ENCODE assay signal across 11 cellular contexts in the genomic region with DNA sequence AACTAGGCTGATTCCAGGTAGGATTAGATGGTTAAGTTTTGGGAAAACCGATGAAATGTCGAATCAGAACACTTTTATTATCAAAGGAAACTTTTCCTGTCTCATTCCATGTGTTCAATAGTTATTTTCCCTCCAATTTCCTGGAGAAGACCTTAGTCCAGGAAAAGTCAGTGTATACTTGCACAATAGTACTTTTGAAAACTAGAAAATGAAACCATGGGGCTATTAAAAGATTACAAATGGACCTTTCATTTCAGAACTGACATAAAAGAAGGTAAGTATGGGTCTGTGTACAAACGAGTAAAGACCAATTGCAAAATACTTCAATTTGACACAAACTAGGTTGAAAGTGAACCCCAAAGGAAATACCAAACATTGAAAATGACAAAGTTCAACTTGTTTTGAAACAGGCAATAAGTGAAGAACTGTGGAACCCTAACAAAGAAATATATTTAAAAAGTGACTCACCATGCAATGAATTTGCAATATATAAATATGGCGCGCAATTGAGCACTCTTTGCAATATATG. TPM values are rescaled to one million over a fixed set of nuclear protein-coding genes. Genes with fewer than 3 reads are reported as not detected.
DNase-seq lines count a peak whose midpoint lies in the region; ATAC-seq and TF ChIP-seq lines count a peak whose summit lies in the region.
"Had no signal": no experiment of that assay in that cellular context is flagged by ENCODE, and none has a peak within 500 bp of the region (broad histone marks: within the 10 kb centered on the region; RNA-seq: fewer than 3 reads in every experiment).

No MANE protein-coding gene starts in this region.

- H3K9ac ChIP-seq in rectal smooth muscle tissue (ENCODE audit: low read length): no peak overlapping the region

- no peak overlapping the region for H3K27ac ChIP-seq in CD4-positive, CD25-positive, alpha-beta regulatory T cell (ENCODE audit: insufficient read depth, low read length, poor library complexity, severe bottlenecking)
- H3K27ac ChIP-seq in SJCRH30 (peak overlapping the region; percentile 1; the same call in 1 of the 2 replicates), rectal smooth muscle tissue (ENCODE audit: low read depth, low read length) (no peak overlapping the region)

- no peak for TF ChIP-seq CTCF in fibroblast of the aortic adventitia (IDR thresholded peaks at IDR 0.05; ENCODE audit: insufficient read depth, low read length)

- H3K27ac Mint-ChIP-seq in CD4-positive, CD25-positive, alpha-beta regulatory T cell: no peak overlapping the region

- H3K36me3 Mint-ChIP-seq in CD4-positive, CD25-positive, alpha-beta regulatory T cell: no peaks in the 10 kb centered on the region

- intact Hi-C loops in posterior vena cava (cut with DNase I): loop anchor here in 1 of 2 donors (5.0 kb wide), 1 partner anchor 52 kb away; a partner anchor contains a TSS

- no peaks in the 10 kb centered on the region for H3K27me3 ChIP-seq in CD4-positive, CD25-positive, alpha-beta regulatory T cell (ENCODE audit: control insufficient read depth, insufficient read depth, low read length)
- H3K27me3 ChIP-seq in SJCRH30: no peaks in the 10 kb centered on the region
- no peaks in the 10 kb centered on the region for H3K27me3 ChIP-seq in rectal smooth muscle tissue (ENCODE audit: control insufficient read depth, insufficient read depth, low read length)

- no peaks in the 10 kb centered on the region for H3K9me3 Mint-ChIP-seq in CD4-positive, CD25-positive, alpha-beta regulatory T cell
- H3K9me3 Mint-ChIP-seq: central memory CD8-positive, alpha-beta T cell had no signal

- no peaks in the 10 kb centered on the region for H3K36me3 ChIP-seq in CD4-positive, CD25-positive, alpha-beta regulatory T cell (ENCODE audit: control insufficient read depth, insufficient read depth, low read length)
- H3K36me3 ChIP-seq in SJCRH30: no peaks in the 10 kb centered on the region
- H3K36me3 ChIP-seq in rectal smooth muscle tissue (ENCODE audit: control insufficient read depth, insufficient read depth, low read length): no peaks in the 10 kb centered on the region

- ATAC-seq in CD4-positive, CD25-positive, alpha-beta regulatory T cell (ENCODE audit: low read depth in 2 of 2): no peak
- ATAC-seq in GM19035 (IDR thresholded peaks at IDR 0.05; ENCODE audit: unreplicated experiment) (no peak), GM21423 (IDR thresholded peaks at IDR 0.05; ENCODE audit: unreplicated experiment) (no peak)

- no peak for DNase-seq in CD4-positive, CD25-positive, alpha-beta regulatory T cell
- DNase-seq in SJCRH30: no peak
- peak; percentile 38 for DNase-seq in fibroblast of the aortic adventitia (ENCODE audit: low read depth)
- DNase-seq in posterior vena cava (ENCODE audit: low spot score): no peak
- no peak for DNase-seq in dermis blood vessel endothelial cell
- DNase-seq: NCI-H446 treated with DMSO at 0.1 percent for 48 hours; stimulated activated CD4-positive, alpha-beta T cell treated with anti-CD3 and anti-CD28 coated beads, Interleukin-15, amount 100 ng/mL, for 24 hours had no signal

- peak overlapping the region in 3 of 4 donors; percentile 9 to 89 (median 41) for H3K4me3 Mint-ChIP-seq in CD4-positive, CD25-positive, alpha-beta regulatory T cell

- H3K9me3 ChIP-seq in CD4-positive, CD25-positive, alpha-beta regulatory T cell (ENCODE audit: control insufficient read depth in 2 of 2, low read length in 2 of 2): no peaks in the 10 kb centered on the region
- H3K9me3 ChIP-seq in SJCRH30 (replicated peaks): no peaks in the 10 kb centered on the region

- H3K4me1 ChIP-seq in CD4-positive, CD25-positive, alpha-beta regulatory T cell (ENCODE audit: control insufficient read depth, insufficient read depth, low read length, poor library complexity, severe bottlenecking): peaks cover 16% of the 10 kb centered on the region
- H3K4me1 ChIP-seq in SJCRH30: peaks cover 40% of the 10 kb centered on the region
- H3K4me1 ChIP-seq in rectal smooth muscle tissue (ENCODE audit: control insufficient read depth, insufficient read depth, low read length): peaks cover 23% of the 10 kb centered on the region

- no peaks in the 10 kb centered on the region for H3K27me3 Mint-ChIP-seq in CD4-positive, CD25-positive, alpha-beta regulatory T cell
- H3K27me3 Mint-ChIP-seq: central memory CD8-positive, alpha-beta T cell had no signal

- H3K4me1 Mint-ChIP-seq in CD4-positive, CD25-positive, alpha-beta regulatory T cell: peaks cover 10 to 31% (median 18%) of the 10 kb centered on the region in 4 donors

- H3K4me3 ChIP-seq in CD4-positive, CD25-positive, alpha-beta regulatory T cell (ENCODE audit: low read depth, low read length): no peak overlapping the region
- H3K4me3 ChIP-seq in SJCRH30: no peak overlapping the region; the same call in 1 of the 2 replicates
- peak overlapping the region; percentile 96 for H3K4me3 ChIP-seq in fibroblast of the aortic adventitia (ENCODE audit: low read depth, low read length)
- peak overlapping the region; percentile 85 for H3K4me3 ChIP-seq in rectal smooth muscle tissue (ENCODE audit: low read length)

RNA-seq across cellular contexts. Expression of a gene that starts 2.1 kb away (rescaled TPM):
- 11.1 TPM for total RNA-seq in CD4-positive, CD25-positive, alpha-beta regulatory T cell
- polyA plus RNA-seq in CD4-positive, CD25-positive, alpha-beta regulatory T cell: 1 to 10 TPM; 1.9 to 3.2 (median 2.9) TPM
- total RNA-seq in SJCRH30 (2014; rRNA removed; shearing (Covaris generic)): 11.2 and 14.4 TPM in 2 replicates
- total RNA-seq in fibroblast of the aortic adventitia (ENCODE audit: low replicate concordance): 20.2 TPM in 2 replicates
- total RNA-seq in posterior vena cava: 10 to 100 TPM; 15.0 to 17.6 TPM
- total RNA-seq in dermis blood vessel endothelial cell: 4.4 and 5.6 TPM in 2 replicates

RNA-seq across cellular contexts. Expression of a gene that starts 28.6 kb away (rescaled TPM):
- 0.62 TPM for total RNA-seq in CD4-positive, CD25-positive, alpha-beta regulatory T cell
- polyA plus RNA-seq in CD4-positive, CD25-positive, alpha-beta regulatory T cell: not detected
- 29.8 and 30.4 TPM in 2 replicates for total RNA-seq in SJCRH30 (2014; rRNA removed; shearing (Covaris generic))
- total RNA-seq in fibroblast of the aortic adventitia (ENCODE audit: low replicate concordance) (34.9 and 64.3 TPM in 2 replicates), posterior vena cava (10 to 100 TPM; 87.5 to 96.8 TPM), dermis blood vessel endothelial cell (18.2 and 24.4 TPM in 2 replicates)

RNA-seq across cellular contexts. Expression of a gene that starts 44.5 kb away (rescaled TPM):
- total RNA-seq in CD4-positive, CD25-positive, alpha-beta regulatory T cell: 28.3 TPM
- 10 to 100 TPM in 2 of 4 donors, 1 to 10 TPM in 2; 7.9 to 11.7 (median 9.7) TPM for polyA plus RNA-seq in CD4-positive, CD25-positive, alpha-beta regulatory T cell
- total RNA-seq in SJCRH30 (2014; rRNA removed; shearing (Covaris generic)): 19.4 and 20.1 TPM in 2 replicates
- total RNA-seq in fibroblast of the aortic adventitia (ENCODE audit: low replicate concordance): 10.1 and 22.3 TPM in 2 replicates
- total RNA-seq in posterior vena cava: 10 to 100 TPM; 13.8 to 15.9 TPM
- total RNA-seq in dermis blood vessel endothelial cell: 16.7 and 19.7 TPM in 2 replicates

RNA-seq across cellular contexts. Expression of a gene that starts 51.6 kb away (rescaled TPM):
- total RNA-seq in CD4-positive, CD25-positive, alpha-beta regulatory T cell: 0.44 TPM
- 1 to 10 TPM; 1.5 to 3.1 (median 2.2) TPM for polyA plus RNA-seq in CD4-positive, CD25-positive, alpha-beta regulatory T cell
- 1.9 and 2.9 TPM in 2 replicates for total RNA-seq in SJCRH30 (2014; rRNA removed; shearing (Covaris generic))
- total RNA-seq in fibroblast of the aortic adventitia (ENCODE audit: low replicate concordance) (6.5 and 10.1 TPM in 2 replicates), posterior vena cava (1 to 10 TPM; 3.4 to 6.5 TPM), dermis blood vessel endothelial cell (0.98 and 3.6 TPM in 2 replicates)

RNA-seq across cellular contexts. Expression of a gene that starts 52.0 kb away (rescaled TPM):
- 86.9 TPM for total RNA-seq in CD4-positive, CD25-positive, alpha-beta regulatory T cell
- polyA plus RNA-seq in CD4-positive, CD25-positive, alpha-beta regulatory T cell: 10 to 100 TPM; 22.4 to 46.4 (median 42.6) TPM
- 20.7 and 27.1 TPM in 2 replicates for total RNA-seq in SJCRH30 (2014; rRNA removed; shearing (Covaris generic))
- total RNA-seq in fibroblast of the aortic adventitia (ENCODE audit: low replicate concordance): 14.1 and 20.4 TPM in 2 replicates
- 10 to 100 TPM; 15.8 to 16.0 TPM for total RNA-seq in posterior vena cava
- 19.6 and 20.6 TPM in 2 replicates for total RNA-seq in dermis blood vessel endothelial cell

Comparison
In these comparisons a context has a peak if more than half of its experiments do, and no peak if none do; other contexts are left out.
1. H3K4me3 ChIP-seq: peak in fibroblast of the aortic adventitia (single experiment) and rectal smooth muscle tissue (single experiment); none in CD4-positive, CD25-positive, alpha-beta regulatory T cell (single experiment) and SJCRH30 (single experiment).
2. RNA of a gene that starts 28.6 kb away (total RNA-seq): 87.5 to 96.8 TPM in posterior vena cava, 34.9 to 64.3 TPM in fibroblast of the aortic adventitia, 29.8 to 30.4 TPM in SJCRH30 and 18.2 to 24.4 TPM in dermis blood vessel endothelial cell; 0.62 TPM in CD4-positive, CD25-positive, alpha-beta regulatory T cell (single experiment); every median in the first group is over 10 times any median in the second.